8 cellular contexts compared by ENCODE assay signal in the genomic region with DNA sequence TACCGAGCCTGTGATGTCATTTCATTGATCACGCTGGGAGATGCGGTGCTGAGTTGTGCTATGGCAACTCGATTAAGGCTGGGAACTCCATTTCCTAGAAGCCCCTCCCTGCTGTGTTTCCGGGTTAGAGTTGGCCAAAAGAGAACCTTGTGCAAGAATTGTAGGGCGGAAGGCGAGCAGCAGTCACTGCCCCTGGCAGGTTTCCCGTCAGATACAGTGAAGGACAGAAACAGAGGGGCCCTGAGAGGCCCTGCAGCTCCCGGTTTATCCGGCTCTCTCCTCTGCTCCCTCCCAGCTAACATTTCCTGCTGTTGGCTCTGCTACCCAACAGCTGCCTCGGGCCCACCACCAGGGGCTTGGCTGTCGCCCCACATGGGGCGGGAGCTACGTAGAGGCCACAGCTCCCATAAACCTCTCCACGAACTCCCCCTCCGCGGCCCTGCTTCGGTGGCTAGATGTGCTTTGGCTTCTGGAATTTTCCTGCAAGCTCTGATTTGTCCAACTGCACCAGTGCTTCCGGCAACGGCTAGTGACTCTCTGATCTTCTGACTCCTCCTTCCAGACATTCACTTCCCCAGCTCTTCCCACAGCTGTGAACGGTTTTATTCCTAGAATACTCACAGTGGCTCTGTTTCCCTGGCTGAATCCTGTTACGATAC.
A peak's percentile ranks its signal among the peaks of the same experiment; 100 is the strongest.
DNase-seq lines count a peak whose midpoint lies in the region; ATAC-seq, FAIRE-seq and TF ChIP-seq lines count a peak whose summit lies in the region.

No MANE protein-coding gene starts in this region.

- no peaks in the 10 kb centered on the region for H3K9me1 ChIP-seq in endothelial cell of umbilical vein (replicated peaks; ENCODE audit: control insufficient read depth, extremely low read depth, insufficient read depth, low read length)

- H3K36me3 ChIP-seq in endothelial cell of umbilical vein (ENCODE audit: control insufficient read depth in 2 of 2, extremely low read depth in 1 of 2, insufficient read depth in 2 of 2, low read length in 2 of 2), result no peaks in the 10 kb centered on the region

- intact Hi-C loops in endothelial cell of umbilical vein (cut with micrococcal nuclease), result loop anchor here (1.0 to 10.0 kb wide), 3 partner anchors 74 to 104 kb away; no protein-coding TSS in a partner anchor

- dilution Hi-C loops in endothelial cell of umbilical vein (cut with MboI; ENCODE audit: extremely low pct_ligation_motif_present, low sequenced_read_pairs), result no loop called here

- FAIRE-seq in endothelial cell of umbilical vein (lab: Jason Lieb, UNC), result peak; percentile 99

- H3K4me3 ChIP-seq in endothelial cell of umbilical vein (replicated peaks in 1 of 3; ENCODE audit: insufficient read depth in 1 of 3, low read depth in 1 of 3, low read length in 3 of 3), result no peak overlapping the region

- TF ChIP-seq CTCF in GM13977 (IDR thresholded peaks at IDR 0.05; ENCODE audit: extremely low read depth, insufficient read depth, missing control alignments) (no peak), endothelial cell of umbilical vein (IDR thresholded peaks at IDR 0.05; ENCODE audit: extremely low read depth in 1 of 2, insufficient read depth in 1 of 2, low read depth in 1 of 2, low read length in 2 of 2) (peak in 1 of 2 donors; percentile 44)

- H3K27ac ChIP-seq in endothelial cell of umbilical vein (ENCODE audit: insufficient read depth, low read depth, low read length), result peak overlapping the region; percentile 81

- no peaks in the 10 kb centered on the region for H3K27me3 ChIP-seq in endothelial cell of umbilical vein (ENCODE audit: control insufficient read depth in 2 of 2, insufficient read depth in 2 of 2, low read length in 2 of 2)

- POLR2A ChIA-PET in endothelial cell of umbilical vein (lab: Charles Lee), result interaction anchor here (0.6 to 1.4 kb wide), 5 partner anchors 9 to 132 kb away, joined by 3 to 4 read pairs (median 4); partner anchors contain the start of gene USP9X

- CTCF ChIA-PET in endothelial cell of umbilical vein (lab: Charles Lee), result interaction anchor here (0.8 to 1.7 kb wide), 5 partner anchors 37 to 358 kb away, joined by 3 to 9 read pairs (median 7); partner anchors contain the start of gene USP9X

- TSS peak; percentile 43 for BruUV-seq in endothelial cell of umbilical vein (replicated peaks; lab: Mats Ljungman, UMichigan)

- ATAC-seq in GM19035 (IDR thresholded peaks at IDR 0.05; ENCODE audit: unreplicated experiment) (no peak), HG02798 (IDR thresholded peaks at IDR 0.05; ENCODE audit: poor library complexity, unreplicated experiment) (no peak)

- peak; percentile 40 for DNase-seq in GM13977 (ENCODE audit: low spot score)
- peak; percentile 83 for DNase-seq in NCI-H69 (lab: John Stamatoyannopoulos, UW)
- DNase-seq in activated CD8-positive, alpha-beta memory T cell treated with anti-CD3 and anti-CD28 coated beads, Interleukin-2, amount 50 U/mL, for 1 hour (ENCODE audit: extremely low read depth), result peak; percentile 4
- DNase-seq in endothelial cell of umbilical vein (ENCODE audit: low read depth, low spot score), result peak; percentile 91
- DNase-seq in middle frontal gyrus (ENCODE audit: extremely low spot score, low spot score), result peak; percentile 5
- DNase-seq in stimulated activated CD8-positive, alpha-beta memory T cell treated with anti-CD3 and anti-CD28 coated beads, Interleukin-2, amount 100 ng/mL, for 48 hours (ENCODE audit: low read depth in 2 of 2), result peak; percentile 5 to 10

- H3K4me2 ChIP-seq in endothelial cell of umbilical vein (ENCODE audit: insufficient read depth, low read length), result peak overlapping the region; percentile 77

- H2AFZ ChIP-seq in endothelial cell of umbilical vein (ENCODE audit: low read depth, low read length), result peak overlapping the region; percentile 33

- H3K9ac ChIP-seq in endothelial cell of umbilical vein (replicated peaks; ENCODE audit: extremely low read depth, insufficient read depth, low read length), result peak overlapping the region; percentile 62

- H4K20me1 ChIP-seq in endothelial cell of umbilical vein (replicated peaks; ENCODE audit: control insufficient read depth, extremely low read depth, insufficient read depth, low read length), result no peaks in the 10 kb centered on the region

- peak; percentile 40 for TF ChIP-seq POLR2A in endothelial cell of umbilical vein (IDR thresholded peaks at IDR 0.05; ENCODE audit: low read depth, low read length)

- H3K79me2 ChIP-seq in endothelial cell of umbilical vein (ENCODE audit: control insufficient read depth, insufficient read depth, low read length), result no peaks in the 10 kb centered on the region

- in situ Hi-C loops in GM13977 (cut with MboI; ENCODE audit: low pct_unique_long_range_greater_than_20kb, low sequenced_read_pairs, unreplicated experiment), result no loop called here

- peaks cover 20% of the 10 kb centered on the region for H3K4me1 ChIP-seq in endothelial cell of umbilical vein (ENCODE audit: control insufficient read depth, extremely low read depth, insufficient read depth, low read length)

- H3K9me3 ChIP-seq in endothelial cell of umbilical vein (replicated peaks; ENCODE audit: control insufficient read depth, insufficient read depth, low read length), result no peaks in the 10 kb centered on the region

TF ChIP-seq in endothelial cell of umbilical vein, 7 proteins besides CTCF, POLR2A, EP300 and RAD21:
- TF ChIP-seq, protein P1, sequence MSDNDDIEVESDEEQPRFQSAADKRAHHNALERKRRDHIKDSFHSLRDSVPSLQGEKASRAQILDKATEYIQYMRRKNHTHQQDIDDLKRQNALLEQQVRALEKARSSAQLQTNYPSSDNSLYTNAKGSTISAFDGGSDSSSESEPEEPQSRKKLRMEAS (IDR thresholded peaks at IDR 0.05; ENCODE audit: insufficient read depth, insufficient read length), result no peak
- peak; percentile 50 for TF ChIP-seq POLR2AphosphoS5 (IDR thresholded peaks at IDR 0.05; ENCODE audit: insufficient read depth, low read depth, low read length)
TF ChIP-seq in endothelial cell of umbilical vein: peak in this region for 1.

Comparison
In these comparisons a context has a peak if more than half of its experiments do, and no peak if none do; other contexts are left out.
1. DNase-seq: peak in every context shown above with its lines; median percentile 91 in endothelial cell of umbilical vein; 83 in NCI-H69; 40 in GM13977; 8 in stimulated activated CD8-positive, alpha-beta memory T cell treated with anti-CD3 and anti-CD28 coated beads, Interleukin-2, amount 100 ng/mL, for 48 hours; 5 in middle frontal gyrus; 4 in activated CD8-positive, alpha-beta memory T cell treated with anti-CD3 and anti-CD28 coated beads, Interleukin-2, amount 50 U/mL, for 1 hour.